Comparison of ENCODE assay signal across 2 cellular contexts in genomic region chr11:113562981-113563461, GRCh38.
TF ChIP-seq lines count a peak whose summit lies in the region.

No MANE protein-coding gene starts in this region.

TF ChIP-seq in IMR-90, 13 proteins besides CTCF, POLR2A, EP300 and RAD21:
- TF ChIP-seq, protein P1, sequence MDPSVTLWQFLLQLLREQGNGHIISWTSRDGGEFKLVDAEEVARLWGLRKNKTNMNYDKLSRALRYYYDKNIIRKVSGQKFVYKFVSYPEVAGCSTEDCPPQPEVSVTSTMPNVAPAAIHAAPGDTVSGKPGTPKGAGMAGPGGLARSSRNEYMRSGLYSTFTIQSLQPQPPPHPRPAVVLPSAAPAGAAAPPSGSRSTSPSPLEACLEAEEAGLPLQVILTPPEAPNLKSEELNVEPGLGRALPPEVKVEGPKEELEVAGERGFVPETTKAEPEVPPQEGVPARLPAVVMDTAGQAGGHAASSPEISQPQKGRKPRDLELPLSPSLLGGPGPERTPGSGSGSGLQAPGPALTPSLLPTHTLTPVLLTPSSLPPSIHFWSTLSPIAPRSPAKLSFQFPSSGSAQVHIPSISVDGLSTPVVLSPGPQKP (IDR thresholded peaks at IDR 0.05; ENCODE audit: borderline replicate concordance, low read depth, low read length) = no peak
- TF ChIP-seq MAFK (IDR thresholded peaks at IDR 0.05; ENCODE audit: low read depth, low read length) (no peak), FOS (IDR thresholded peaks at IDR 0.05; ENCODE audit: low read depth, low read length) (no peak), RFX5 (IDR thresholded peaks at IDR 0.05; ENCODE audit: low read depth, low read length) (no peak), MXI1 (IDR thresholded peaks at IDR 0.05; ENCODE audit: borderline replicate concordance, low read depth, low read length) (no peak), MAZ (IDR thresholded peaks at IDR 0.05; ENCODE audit: borderline replicate concordance, low read depth, low read length) (no peak), BHLHE40 (IDR thresholded peaks at IDR 0.05; ENCODE audit: low read depth, low read length) (no peak), CHD1 (IDR thresholded peaks at IDR 0.05; ENCODE audit: low read depth, low read length) (no peak), RCOR1 (IDR thresholded peaks at IDR 0.05; ENCODE audit: insufficient replicate concordance, low read length) (no peak), CEBPB (IDR thresholded peaks at IDR 0.05; ENCODE audit: low read depth, low read length) (no peak), NFE2L2 (IDR thresholded peaks at IDR 0.05; ENCODE audit: low read depth, low read length) (no peak), SMC3 (IDR thresholded peaks at IDR 0.05; ENCODE audit: low read depth, low read length) (no peak)
- TF ChIP-seq, protein P2, sequence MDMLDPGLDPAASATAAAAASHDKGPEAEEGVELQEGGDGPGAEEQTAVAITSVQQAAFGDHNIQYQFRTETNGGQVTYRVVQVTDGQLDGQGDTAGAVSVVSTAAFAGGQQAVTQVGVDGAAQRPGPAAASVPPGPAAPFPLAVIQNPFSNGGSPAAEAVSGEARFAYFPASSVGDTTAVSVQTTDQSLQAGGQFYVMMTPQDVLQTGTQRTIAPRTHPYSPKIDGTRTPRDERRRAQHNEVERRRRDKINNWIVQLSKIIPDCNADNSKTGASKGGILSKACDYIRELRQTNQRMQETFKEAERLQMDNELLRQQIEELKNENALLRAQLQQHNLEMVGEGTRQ (IDR thresholded peaks at IDR 0.05; ENCODE audit: low read depth, low read length) = no peak

TF ChIP-seq in H1, 55 proteins besides CTCF, POLR2A, EP300 and RAD21:
- TF ChIP-seq TAF7 (optimal IDR thresholded peaks at IDR 0.05; ENCODE audit: borderline replicate concordance, low read depth, low read length) (no peak), GABPA (IDR thresholded peaks at IDR 0.05; ENCODE audit: borderline replicate concordance, insufficient read depth, low read length) (no peak), SP2 (IDR thresholded peaks at IDR 0.05; ENCODE audit: low read length) (no peak), CBX5 (IDR thresholded peaks at IDR 0.05; ENCODE audit: low read depth, low read length) (no peak), NRF1 (IDR thresholded peaks at IDR 0.05; ENCODE audit: low read depth, low read length) (no peak), JUN (IDR thresholded peaks at IDR 0.05; ENCODE audit: low read depth, low read length) (no peak)
